Comparison of ENCODE assay signal across 8 cellular contexts in the genomic region with DNA sequence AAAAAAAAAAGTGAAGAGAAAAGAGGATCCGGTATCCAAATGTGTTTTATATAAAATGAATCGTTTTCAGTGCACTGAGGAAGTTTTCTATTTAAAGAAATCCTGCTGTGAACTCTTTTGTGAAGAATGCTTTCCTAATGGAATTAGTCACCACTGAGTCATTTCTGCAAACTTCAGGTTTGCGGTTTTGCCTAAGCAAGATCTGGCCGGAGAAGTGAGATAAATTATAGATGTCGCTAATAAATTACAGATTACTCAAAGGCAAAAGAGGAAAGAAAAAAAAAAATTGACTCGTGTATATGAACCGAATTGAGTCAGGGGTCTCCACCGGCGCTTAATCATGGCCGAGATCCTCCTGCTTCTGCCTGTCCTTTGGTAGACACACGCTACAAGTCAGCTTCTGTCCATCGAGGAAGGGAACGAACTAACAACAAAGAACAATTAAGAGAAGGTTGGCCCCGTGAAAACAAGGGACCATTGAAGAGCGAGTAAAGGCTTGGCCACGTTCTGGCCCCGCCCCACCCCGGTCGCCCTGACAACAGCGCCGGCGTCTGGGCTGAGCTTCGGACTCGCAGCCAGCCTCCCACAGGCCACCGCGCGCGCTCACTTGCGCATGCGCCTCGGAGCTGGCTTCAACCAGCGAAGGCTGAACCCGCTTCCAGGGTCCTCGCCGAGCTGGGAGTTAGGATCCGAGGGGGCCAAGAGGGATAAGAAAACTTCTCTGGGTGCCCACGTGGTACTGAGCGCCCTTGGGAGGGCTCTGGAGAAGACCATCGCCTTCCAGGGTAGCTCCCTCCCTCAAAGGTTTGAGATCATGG. TPM values are rescaled to one million over a fixed set of nuclear protein-coding genes. Genes with fewer than 3 reads are reported as not detected.
DNase-seq lines count a peak whose midpoint lies in the region; ATAC-seq, FAIRE-seq and TF ChIP-seq lines count a peak whose summit lies in the region.

No MANE protein-coding gene starts in this region.

- POLR2A ChIA-PET in T-cell (lab: Charles Lee), result interaction anchor here (0.6 to 0.7 kb wide), 4 partner anchors 17 to 326 kb away, joined by 3 to 4 read pairs (median 3); a partner anchor contains a TSS

- no peaks in the 10 kb centered on the region for H3K36me3 Mint-ChIP-seq in T-cell

- TF ChIP-seq CTCF in upper lobe of left lung (IDR thresholded peaks at IDR 0.05), result peak in 1 of 6 experiments; percentile 29

- DNase-seq in GM12891 (ENCODE audit: insufficient read length, low spot score), result peak; percentile 97
- DNase-seq in NCI-H146 (lab: John Stamatoyannopoulos, UW), result peak; percentile 99
- DNase-seq in T-cell, result peak; percentile 84 to 97 (median 92)
- peak; percentile 88 for DNase-seq in amniotic stem cell (lab: John Stamatoyannopoulos, UW)
- DNase-seq in left cardiac atrium, result peak; percentile 97
- peak; percentile 95 to 100 (median 97) for DNase-seq in posterior cingulate gyrus
- DNase-seq in upper lobe of left lung, result peak; percentile 98 to 99

- no peaks in the 10 kb centered on the region for H3K27me3 ChIP-seq in upper lobe of left lung

- CTCF ChIA-PET in T-cell (lab: Charles Lee), result interaction anchor here in 1 of 2 donors (0.6 to 1.2 kb wide), 5 partner anchors 10 to 792 kb away, joined by 3 to 10 read pairs (median 3); a partner anchor contains a TSS

- peak overlapping the region; percentile 88 to 97 for H3K27ac Mint-ChIP-seq in T-cell

- H3K4me3 ChIP-seq in upper lobe of left lung, result peak overlapping the region; percentile 47 to 63 (median 50)

- H3K9me3 ChIP-seq in upper lobe of left lung, result no peaks in the 10 kb centered on the region

- H3K27ac ChIP-seq in upper lobe of left lung, result peak overlapping the region; percentile 81 to 93 (median 85)

- peak overlapping the region; percentile 75 to 94 (median 81) for H3K4me3 Mint-ChIP-seq in T-cell

- WGBS in upper lobe of left lung, 2 donors, result 1% methylated on average over 23 to 39 of the region's 39 CpGs

- intact Hi-C loops in left cardiac atrium (cut with DNase I) (no loop called here), posterior cingulate gyrus (cut with DNase I) (no loop called here)

- no peak for TF ChIP-seq EP300 in upper lobe of left lung (IDR thresholded peaks at IDR 0.05)

- peak; percentile 93 for FAIRE-seq in GM12891 (lab: Jason Lieb, UNC)

- no peaks in the 10 kb centered on the region for H3K27me3 Mint-ChIP-seq in T-cell

- peaks cover 12 to 20% (median 16%) of the 10 kb centered on the region in 3 donors for H3K4me1 Mint-ChIP-seq in T-cell

- H3K9me3 Mint-ChIP-seq in T-cell, result no peaks in the 10 kb centered on the region

- H3K4me1 ChIP-seq in upper lobe of left lung, result peaks cover 12 to 23% (median 19%) of the 10 kb centered on the region in 4 donors

- TF ChIP-seq POLR2A in GM12891 (IDR thresholded peaks at IDR 0.05; ENCODE audit: low read depth, low read length) (no peak), upper lobe of left lung (IDR thresholded peaks at IDR 0.05) (peak in 2 of 4 donors; percentile 21 to 70)

- H3K36me3 ChIP-seq in upper lobe of left lung, result peaks cover 0 to 4% (median 0%) of the 10 kb centered on the region in 4 donors

- ATAC-seq in HG02840 (IDR thresholded peaks at IDR 0.05; ENCODE audit: low FRiP score, unreplicated experiment) (peak; percentile 90), T-cell (replicated peaks in 1 of 4) (peak; percentile 100), left cardiac atrium (peak; percentile 99 to 100), upper lobe of left lung (ENCODE audit: low FRiP score in 2 of 2) (peak; percentile 97 to 98)

TF ChIP-seq in GM12891, 5 proteins besides CTCF, POLR2A, EP300 and RAD21:
- TF ChIP-seq POU2F2 (IDR thresholded peaks at IDR 0.05; ENCODE audit: low read depth, low read length), result 0 out of 2 replicates have a peak, but pooled peaks have one; percentile 11
- no peak for TF ChIP-seq POLR2AphosphoS5 (IDR thresholded peaks at IDR 0.05; ENCODE audit: low read depth, low read length)

RNA-seq across cellular contexts. Expression of a gene that starts 33.0 kb away (rescaled TPM):
- polyA plus RNA-seq in GM12891 (2012; ENCODE audit: low read depth, missing spikeins), result 21.0 TPM
- total RNA-seq in T-cell, result 100 to 1,000 TPM in 2 of 5 donors, 10 to 100 TPM in 3; 37.6 to 107 (median 94.3) TPM
- total RNA-seq in left cardiac atrium, result 10 to 100 TPM; 15.8 to 16.4 TPM
- total RNA-seq in upper lobe of left lung, result 100 to 1,000 TPM in 2 of 6 donors, 10 to 100 TPM in 4; 29.4 to 155 (median 42.3) TPM

RNA-seq across cellular contexts. Expression of a gene that starts 42.9 kb away (rescaled TPM):
- polyA plus RNA-seq in GM12891 (2012; ENCODE audit: low read depth, missing spikeins), result 228 TPM
- 10 to 100 TPM; 69.7 to 82.1 (median 76.8) TPM for total RNA-seq in T-cell
- 10 to 100 TPM; 82.6 to 83.2 TPM for total RNA-seq in left cardiac atrium
- total RNA-seq in upper lobe of left lung, result 100 to 1,000 TPM in 3 of 6 donors, 10 to 100 TPM in 2, 1 to 10 TPM in 1; 9.4 to 158 (median 96.5) TPM

Comparison
In these comparisons a context has a peak if more than half of its experiments do, and no peak if none do; other contexts are left out.
1. Peak in every context shown above with its lines: DNase-seq, ATAC-seq, H3K4me3 ChIP-seq and H3K27ac ChIP-seq.